In the genomic region with DNA sequence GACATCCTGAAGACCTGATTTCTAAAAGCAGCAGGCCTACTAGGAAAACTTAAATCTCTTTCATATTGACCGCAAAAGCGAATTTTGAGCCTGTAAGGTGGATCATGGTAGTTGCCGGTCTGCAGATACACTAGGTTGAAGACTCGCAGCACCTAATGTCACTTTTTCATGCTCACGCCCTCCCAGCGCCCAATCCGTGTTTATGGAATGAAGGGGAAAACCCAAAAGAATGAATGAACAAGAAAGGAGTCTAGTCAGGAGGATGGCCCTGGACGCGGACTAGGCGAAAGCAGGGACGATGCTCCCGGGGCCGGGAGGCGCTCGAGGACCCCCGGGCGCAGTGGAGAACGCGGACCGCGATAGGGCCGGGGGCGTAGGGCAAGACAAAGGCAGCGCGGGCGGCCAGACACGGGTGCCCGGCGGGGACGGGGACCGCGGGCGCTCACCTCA, we compare ENCODE assay signal across 8 cellular contexts. TPM values are rescaled to one million over a fixed set of nuclear protein-coding genes. Genes with fewer than 3 reads are reported as not detected.
A peak's percentile ranks its signal among the peaks of the same experiment; 100 is the strongest.
DNase-seq lines count a peak whose midpoint lies in the region; ATAC-seq and TF ChIP-seq lines count a peak whose summit lies in the region.

No MANE protein-coding gene starts in this region.

- ATAC-seq in activated CD8-positive, alpha-beta memory T cell treated with anti-CD3 and anti-CD28 coated beads, Interleukin-2, amount 10 ng/mL, durations not matched to agents 7 days and 5 days: no peak
- ATAC-seq in HG02642 (IDR thresholded peaks at IDR 0.05; ENCODE audit: poor library complexity, unreplicated experiment) (no peak), GM21576 (IDR thresholded peaks at IDR 0.05; ENCODE audit: unreplicated experiment) (no peak)

- H3K4me2 ChIP-seq in neural progenitor cell: peak overlapping the region; percentile 92

- peak overlapping the region; percentile 85 for H3K9ac ChIP-seq in endocrine pancreas (ENCODE audit: control insufficient read depth, insufficient read depth, low read length)
- H3K9ac ChIP-seq in neural progenitor cell: no peak overlapping the region

- no peaks in the 10 kb centered on the region for H3K9me3 Mint-ChIP-seq in activated CD8-positive, alpha-beta memory T cell treated with anti-CD3 and anti-CD28 coated beads, Interleukin-2, amount 10 ng/mL, durations not matched to agents 7 days and 5 days (ENCODE audit: low read depth)
- H3K9me3 Mint-ChIP-seq in neural progenitor cell: peaks cover 7% of the 10 kb centered on the region

- CTCF ChIA-PET in activated CD8-positive, alpha-beta memory T cell treated with anti-CD3 and anti-CD28 coated beads, Interleukin-2, amount 10 ng/mL, durations not matched to agents 7 days and 5 days (lab: Charles Lee): interaction anchor here (1.2 to 3.8 kb wide), 6 partner anchors 10 to 181 kb away, joined by 3 to 40 read pairs (median 8); no protein-coding TSS in a partner anchor

- TF ChIP-seq CTCF in neural progenitor cell (IDR thresholded peaks at IDR 0.05): no peak

- peaks cover 13% of the 10 kb centered on the region for H3K27me3 Mint-ChIP-seq in activated CD8-positive, alpha-beta memory T cell treated with anti-CD3 and anti-CD28 coated beads, Interleukin-2, amount 10 ng/mL, durations not matched to agents 7 days and 5 days
- H3K27me3 Mint-ChIP-seq in neural progenitor cell (ENCODE audit: insufficient read depth, low read depth): peaks cover 10% of the 10 kb centered on the region

- H3K9me3 ChIP-seq in SJCRH30 (replicated peaks) (no peaks in the 10 kb centered on the region), endocrine pancreas (ENCODE audit: control insufficient read depth, low read length) (no peaks in the 10 kb centered on the region), neural progenitor cell (ENCODE audit: low read depth) (no peaks in the 10 kb centered on the region)

- peaks cover 5% of the 10 kb centered on the region for H4K20me1 ChIP-seq in neural progenitor cell (ENCODE audit: low read depth)

- H3K4me1 ChIP-seq in SJCRH30 (no peaks in the 10 kb centered on the region), endocrine pancreas (ENCODE audit: control insufficient read depth, insufficient read depth, low read length) (peaks cover 9% of the 10 kb centered on the region), neural progenitor cell (peaks cover 15% of the 10 kb centered on the region)

- peak overlapping the region; percentile 22; the same call in 1 of the 2 replicates for H3K27ac ChIP-seq in SJCRH30
- peak overlapping the region; percentile 60 for H3K27ac ChIP-seq in neural progenitor cell

- H3K79me2 ChIP-seq in neural progenitor cell (ENCODE audit: low read depth): peaks cover 49% of the 10 kb centered on the region

- H3K4me1 Mint-ChIP-seq in activated CD8-positive, alpha-beta memory T cell treated with anti-CD3 and anti-CD28 coated beads, Interleukin-2, amount 10 ng/mL, durations not matched to agents 7 days and 5 days: peaks cover 56% of the 10 kb centered on the region
- peaks cover 29% of the 10 kb centered on the region for H3K4me1 Mint-ChIP-seq in neural progenitor cell

- H3K4me3 ChIP-seq in SJCRH30 (peak overlapping the region; percentile 74), endocrine pancreas (ENCODE audit: control insufficient read depth, insufficient read depth, low read length) (peak overlapping the region; percentile 95), neural progenitor cell (peak overlapping the region; percentile 64)

- DNase-seq in activated CD8-positive, alpha-beta memory T cell treated with anti-CD3 and anti-CD28 coated beads, Interleukin-2, amount 10 ng/mL, durations not matched to agents 7 days and 5 days: no peak
- no peak for DNase-seq in activated CD8-positive, alpha-beta memory T cell treated with anti-CD3 and anti-CD28 coated beads for 24 hours
- no peak for DNase-seq in SJCRH30
- DNase-seq in neural progenitor cell (ENCODE audit: low spot score): no peak
- DNase-seq in NCI-H2081 (lab: John Stamatoyannopoulos, UW): no peak

- H3F3A ChIP-seq in neural progenitor cell (ENCODE audit: low read depth): peaks cover 33% of the 10 kb centered on the region

- peak overlapping the region; percentile 75 for H2AFZ ChIP-seq in neural progenitor cell (replicated peaks)

- H3K36me3 Mint-ChIP-seq in activated CD8-positive, alpha-beta memory T cell treated with anti-CD3 and anti-CD28 coated beads, Interleukin-2, amount 10 ng/mL, durations not matched to agents 7 days and 5 days: peaks cover 17% of the 10 kb centered on the region
- peaks cover 8% of the 10 kb centered on the region for H3K36me3 Mint-ChIP-seq in neural progenitor cell

- peak overlapping the region; percentile 94 for H3K27ac Mint-ChIP-seq in activated CD8-positive, alpha-beta memory T cell treated with anti-CD3 and anti-CD28 coated beads, Interleukin-2, amount 10 ng/mL, durations not matched to agents 7 days and 5 days
- H3K27ac Mint-ChIP-seq in neural progenitor cell: peak overlapping the region; percentile 95

- peak overlapping the region; percentile 96 for H3K4me3 Mint-ChIP-seq in activated CD8-positive, alpha-beta memory T cell treated with anti-CD3 and anti-CD28 coated beads, Interleukin-2, amount 10 ng/mL, durations not matched to agents 7 days and 5 days
- H3K4me3 Mint-ChIP-seq in neural progenitor cell: peak overlapping the region; percentile 98

- H3K27me3 ChIP-seq in SJCRH30 (no peaks in the 10 kb centered on the region), endocrine pancreas (ENCODE audit: control insufficient read depth, insufficient read depth, low read length) (no peaks in the 10 kb centered on the region), neural progenitor cell (peaks cover 25% of the 10 kb centered on the region)

- H3K36me3 ChIP-seq in SJCRH30 (no peaks in the 10 kb centered on the region), endocrine pancreas (ENCODE audit: control insufficient read depth, insufficient read depth, low read length) (no peaks in the 10 kb centered on the region), neural progenitor cell (no peaks in the 10 kb centered on the region)

RNA-seq across cellular contexts. Expression of a gene that starts 0.8 kb away (rescaled TPM):
- total RNA-seq in activated CD8-positive, alpha-beta memory T cell treated with anti-CD3 and anti-CD28 coated beads, Interleukin-2, amount 10 ng/mL, durations not matched to agents 7 days and 5 days: 10 to 100 TPM; 33.7 to 36.3 TPM
- 3.9 and 4.4 TPM in 2 replicates for total RNA-seq in SJCRH30 (2014; rRNA removed; shearing (Covaris generic))
- total RNA-seq in neural progenitor cell (ENCODE audit: low replicate concordance): 21.2 and 26.0 TPM in 2 replicates
